ENCODE assay signal across 8 cellular contexts in genomic region chr3:123584988-123585937, GRCh38. TPM values are rescaled to one million over a fixed set of nuclear protein-coding genes. Genes with fewer than 3 reads are reported as not detected.
DNase-seq lines count a peak whose midpoint lies in the region; ATAC-seq lines count a peak whose summit lies in the region.

Gene HACD2, minus strand, starts transcription at chr3:123585053. Its CDS starts 26 bp downstream, at chr3:123585027.

- H3K4me1 Mint-ChIP-seq in activated CD4-positive, alpha-beta T cell treated with anti-CD3 and anti-CD28 coated beads, Interleukin-2, amount 10 ng/mL, durations not matched to agents 7 days and 5 days, result peaks cover 27% of the 10 kb centered on the region

- H3K9me3 ChIP-seq in BLaER1, result peaks cover 36% of the 10 kb centered on the region

- peaks cover 30% of the 10 kb centered on the region for H3K4me1 ChIP-seq in BLaER1

- POLR2A ChIA-PET in activated CD4-positive, alpha-beta T cell treated with anti-CD3 and anti-CD28 coated beads, Interleukin-2, amount 10 ng/mL, durations not matched to agents 7 days and 5 days (lab: Charles Lee), result no interaction called here

- H3K4me2 ChIP-seq in BLaER1, result peak within 1 kb of the TSS; percentile 89

- H3K36me3 ChIP-seq in BLaER1, result peaks cover 45% of the 10 kb centered on the region

- no peaks in the 10 kb centered on the region for H4K20me1 ChIP-seq in BLaER1

- DNase-seq in NCI-H69 (lab: John Stamatoyannopoulos, UW) (peak; percentile 96), cortex of kidney (lab: John Stamatoyannopoulos, UW) (peak; percentile 95), left kidney (ENCODE audit: low read depth, low spot score) (peak; percentile 99)
- DNase-seq in activated CD4-positive, alpha-beta T cell treated with anti-CD3 and anti-CD28 coated beads, Interleukin-2, amount 10 ng/mL, durations not matched to agents 7 days and 5 days, result peak; percentile 95
- DNase-seq in stimulated activated CD4-positive, alpha-beta T cell treated with anti-CD3 and anti-CD28 coated beads, Interleukin-2, amount 100 ng/mL, for 24 hours, result peak; percentile 94 to 97

- CTCF ChIA-PET in activated CD4-positive, alpha-beta T cell treated with anti-CD3 and anti-CD28 coated beads, Interleukin-2, amount 10 ng/mL, durations not matched to agents 7 days and 5 days (lab: Charles Lee), result interaction anchor here (0.6 to 1.0 kb wide), 2 partner anchors 67 to 1080 kb away, joined by 3 to 5 read pairs; no protein-coding TSS in a partner anchor

- peak within 1 kb of the TSS; percentile 83 for H3K9ac ChIP-seq in BLaER1

- H3K9me3 Mint-ChIP-seq in activated CD4-positive, alpha-beta T cell treated with anti-CD3 and anti-CD28 coated beads, Interleukin-2, amount 10 ng/mL, durations not matched to agents 7 days and 5 days, result peaks cover 18% of the 10 kb centered on the region

- ATAC-seq in GM19328 (IDR thresholded peaks at IDR 0.05; ENCODE audit: unreplicated experiment), result peak; percentile 89
- ATAC-seq in HG03520 (IDR thresholded peaks at IDR 0.05; ENCODE audit: unreplicated experiment), result peak; percentile 83

- H3K4me3 Mint-ChIP-seq in activated CD4-positive, alpha-beta T cell treated with anti-CD3 and anti-CD28 coated beads, Interleukin-2, amount 10 ng/mL, durations not matched to agents 7 days and 5 days, result no peak within 1 kb of the TSS

- H3K27ac ChIP-seq in BLaER1, result peak within 1 kb of the TSS; percentile 88

- H3K36me3 Mint-ChIP-seq in activated CD4-positive, alpha-beta T cell treated with anti-CD3 and anti-CD28 coated beads, Interleukin-2, amount 10 ng/mL, durations not matched to agents 7 days and 5 days (ENCODE audit: low read depth), result peaks cover 31% of the 10 kb centered on the region

- H3K27me3 Mint-ChIP-seq in activated CD4-positive, alpha-beta T cell treated with anti-CD3 and anti-CD28 coated beads, Interleukin-2, amount 10 ng/mL, durations not matched to agents 7 days and 5 days, result no peaks in the 10 kb centered on the region

- H3K4me3 ChIP-seq in BLaER1, result peak within 1 kb of the TSS; percentile 92

- H3K27ac Mint-ChIP-seq in activated CD4-positive, alpha-beta T cell treated with anti-CD3 and anti-CD28 coated beads, Interleukin-2, amount 10 ng/mL, durations not matched to agents 7 days and 5 days, result peak within 1 kb of the TSS; percentile 86

- no peaks in the 10 kb centered on the region for H3K27me3 ChIP-seq in BLaER1

RNA-seq across cellular contexts. Expression of gene HACD2, which starts in this region (rescaled TPM):
- 10 to 100 TPM; 24.3 to 28.8 TPM for total RNA-seq in activated CD4-positive, alpha-beta T cell treated with anti-CD3 and anti-CD28 coated beads, Interleukin-2, amount 10 ng/mL, durations not matched to agents 7 days and 5 days

Comparison
In these comparisons a context has a peak if more than half of its experiments do, and no peak if none do; other contexts are left out.
1. Peak in every context shown above with its lines: DNase-seq, ATAC-seq, H3K4me3 ChIP-seq and H3K27ac ChIP-seq.